In genomic region chr2:236597629-236598028, GRCh38 we compare ENCODE assay signal across 18 cellular contexts. TPM values are rescaled to one million over a fixed set of nuclear protein-coding genes. Genes with fewer than 3 reads are reported as not detected.
A peak's percentile ranks its signal among the peaks of the same experiment; 100 is the strongest.
DNase-seq lines count a peak whose midpoint lies in the region; ATAC-seq and TF ChIP-seq lines count a peak whose summit lies in the region.
"Had no signal": no experiment of that assay in that cellular context is flagged by ENCODE, and none has a peak within 500 bp of the region (broad histone marks: within the 10 kb centered on the region; RNA-seq: fewer than 3 reads in every experiment).

No MANE protein-coding gene starts in this region.

- WGBS in trophoblast cell (ENCODE audit: extremely low coverage, insufficient coverage, insufficient read length), result no CpG with 5 or more reads among the region's 4 CpGs
- 58 to 68% methylated on average over 4 of the region's 4 CpGs for WGBS in thyroid gland, 2 donors

- no peak overlapping the region for H4K12ac ChIP-seq in trophoblast cell (ENCODE audit: low read depth, low read length)

- H3K9me3 ChIP-seq in right atrium auricular region (no peaks in the 10 kb centered on the region), left ventricle myocardium inferior (replicated peaks) (no peaks in the 10 kb centered on the region), trophoblast cell (ENCODE audit: insufficient read depth, low read depth, low read length) (peaks cover 7% of the 10 kb centered on the region), thyroid gland (no peaks in the 10 kb centered on the region)
- H3K9me3 ChIP-seq: BLaER1 treated with 17β-estradiol and CSF1 and Interleukin-3, amounts not matched to agents 10 nM and 100 nM had no signal

- DNase-seq in Right ventricle myocardium superior (no peak), right atrium auricular region (ENCODE audit: low spot score) (no peak), left ventricle myocardium inferior (no peak), trophoblast cell (peak; percentile 94 to 97), thyroid gland (peak; percentile 26 to 50), NCI-H2029 (lab: John Stamatoyannopoulos, UW) (no peak)
- DNase-seq: 8988T; Calu3; CD8-positive, alpha-beta T cell; DND-41; EL; H9 had no signal

- no peaks in the 10 kb centered on the region for H3K79me2 ChIP-seq in trophoblast cell (ENCODE audit: control insufficient read depth, insufficient read depth, low read length, poor library complexity)

- H3K79me1 ChIP-seq in trophoblast cell (ENCODE audit: low read length), result peaks cover 17% of the 10 kb centered on the region

- no peak overlapping the region for H4K91ac ChIP-seq in trophoblast cell (ENCODE audit: low read depth, low read length)

- TF ChIP-seq POLR2A in thyroid gland (IDR thresholded peaks at IDR 0.05), result no peak

- TF ChIP-seq CTCF in right atrium auricular region (IDR thresholded peaks at IDR 0.05) (no peak), left ventricle myocardium inferior (IDR thresholded peaks at IDR 0.05; ENCODE audit: borderline replicate concordance) (no peak), thyroid gland (IDR thresholded peaks at IDR 0.05) (no peak)

- no peak overlapping the region for H2BK120ac ChIP-seq in trophoblast cell (ENCODE audit: insufficient read depth, low read length, poor library complexity)

- ATAC-seq in Right ventricle myocardium superior (ENCODE audit: poor library complexity) (peak; percentile 60), HG03342 (IDR thresholded peaks at IDR 0.05; ENCODE audit: unreplicated experiment) (no peak), GM18868 (IDR thresholded peaks at IDR 0.05; ENCODE audit: unreplicated experiment) (no peak)
- ATAC-seq: CD8-positive, alpha-beta T cell; GM12878; HepG2 had no signal

- H3K27ac ChIP-seq in right atrium auricular region (no peak overlapping the region), left ventricle myocardium inferior (replicated peaks) (peak overlapping the region; percentile 41), trophoblast cell (ENCODE audit: low read depth, low read length) (no peak overlapping the region), thyroid gland (peak overlapping the region in 1 of 3 donors; percentile 23)
- H3K27ac ChIP-seq: BLaER1 treated with 17β-estradiol and CSF1 and Interleukin-3, amounts not matched to agents 10 nM and 100 nM had no signal

- H3K23ac ChIP-seq in trophoblast cell (ENCODE audit: low read length), result no peak overlapping the region

- H3K4me3 ChIP-seq in right atrium auricular region (no peak overlapping the region), left ventricle myocardium inferior (no peak overlapping the region), trophoblast cell (ENCODE audit: low read depth, low read length) (no peak overlapping the region), thyroid gland (replicated peaks in 1 of 3) (no peak overlapping the region)
- H3K4me3 ChIP-seq: BLaER1 treated with 17β-estradiol and CSF1 and Interleukin-3, amounts not matched to agents 10 nM and 100 nM; GM12878 had no signal

- H3K4ac ChIP-seq in trophoblast cell (ENCODE audit: low read depth, low read length), result no peak overlapping the region

- no peak overlapping the region for H2BK12ac ChIP-seq in trophoblast cell (ENCODE audit: low read length)

- peaks cover 2 to 6% of the 10 kb centered on the region in 2 donors for H3K4me1 ChIP-seq in right atrium auricular region
- peaks cover 35% of the 10 kb centered on the region for H3K4me1 ChIP-seq in left ventricle myocardium inferior
- H3K4me1 ChIP-seq in trophoblast cell (ENCODE audit: control insufficient read depth in 1 of 2, insufficient read depth in 2 of 2, low read length in 2 of 2), result peaks cover 4 to 7% of the 10 kb centered on the region in 2 experiments
- H3K4me1 ChIP-seq in thyroid gland, result peaks cover 5 to 12% of the 10 kb centered on the region in 2 donors

- no peaks in the 10 kb centered on the region for H3K36me3 ChIP-seq in right atrium auricular region
- no peaks in the 10 kb centered on the region for H3K36me3 ChIP-seq in left ventricle myocardium inferior
- no peaks in the 10 kb centered on the region for H3K36me3 ChIP-seq in trophoblast cell (ENCODE audit: control insufficient read depth in 1 of 2, insufficient read depth in 2 of 2, low read length in 2 of 2)
- H3K36me3 ChIP-seq in thyroid gland, result no peaks in the 10 kb centered on the region
- H3K36me3 ChIP-seq: BLaER1 treated with 17β-estradiol and CSF1 and Interleukin-3, amounts not matched to agents 10 nM and 100 nM had no signal

- H4K8ac ChIP-seq in trophoblast cell (ENCODE audit: low read depth, low read length), result no peak overlapping the region

- H3K27me3 ChIP-seq in right atrium auricular region (no peaks in the 10 kb centered on the region), left ventricle myocardium inferior (ENCODE audit: low read depth) (no peaks in the 10 kb centered on the region), trophoblast cell (ENCODE audit: insufficient read depth, low read length) (no peaks in the 10 kb centered on the region), thyroid gland (no peaks in the 10 kb centered on the region)
- H3K27me3 ChIP-seq: BLaER1 treated with 17β-estradiol and CSF1 and Interleukin-3, amounts not matched to agents 10 nM and 100 nM had no signal

- H3K4me2 ChIP-seq in trophoblast cell (ENCODE audit: low read length), result no peak overlapping the region
- H3K4me2 ChIP-seq: BLaER1 treated with 17β-estradiol and CSF1 and Interleukin-3, amounts not matched to agents 10 nM and 100 nM had no signal

- no peak overlapping the region for H3K9ac ChIP-seq in trophoblast cell (ENCODE audit: low read length)
- H3K9ac ChIP-seq: BLaER1 treated with 17β-estradiol and CSF1 and Interleukin-3, amounts not matched to agents 10 nM and 100 nM had no signal

- no peak overlapping the region for H2AK5ac ChIP-seq in trophoblast cell (ENCODE audit: low read length)

- H3K14ac ChIP-seq in trophoblast cell (ENCODE audit: low read length), result no peak overlapping the region

- no peak overlapping the region for H2AFZ ChIP-seq in trophoblast cell (ENCODE audit: insufficient read depth, low read length, poor library complexity)

- H2BK5ac ChIP-seq in trophoblast cell (ENCODE audit: low read depth, low read length, poor library complexity), result no peak overlapping the region

- intact Hi-C loops in Right ventricle myocardium superior (cut with DNase I), result no loop called here
- intact Hi-C loops in left ventricle myocardium inferior (cut with micrococcal nuclease), result no loop called here
- intact Hi-C loops in thyroid gland (cut with DNase I), result no loop called here

- no peak overlapping the region for H3K18ac ChIP-seq in trophoblast cell (ENCODE audit: low read length)

RNA-seq across cellular contexts. Expression of gene ACKR3, which starts 28.0 kb away (rescaled TPM):
- total RNA-seq in Right ventricle myocardium superior (27.9 TPM), right atrium auricular region (10 to 100 TPM; 49.7 to 60.5 TPM), left ventricle myocardium inferior (39.3 TPM), thyroid gland (10 to 100 TPM; 32.2 to 68.5 (median 54.8) TPM)
- polyA plus RNA-seq in trophoblast cell (2013), result 301 and 313 TPM in 2 replicates
- total RNA-seq: G401, HepG2 had no signal
- polyA plus RNA-seq: HepG2 had no signal

Comparison
In these comparisons a context has a peak if more than half of its experiments do, and no peak if none do; other contexts are left out.
1. DNase-seq: peak in trophoblast cell (2 of 2) and thyroid gland (2 of 2); none in Right ventricle myocardium superior (single experiment), right atrium auricular region (single experiment), left ventricle myocardium inferior (single experiment) and NCI-H2029 (single experiment).